ENCODE assay signal across 22 cellular contexts in genomic region chr7:150503155-150503554, GRCh38. TPM values are rescaled to one million over a fixed set of nuclear protein-coding genes. Genes with fewer than 3 reads are reported as not detected.
DNase-seq lines count a peak whose midpoint lies in the region; ATAC-seq lines count a peak whose summit lies in the region.
"Had no signal": no experiment of that assay in that cellular context is flagged by ENCODE, and none has a peak within 500 bp of the region (broad histone marks: within the 10 kb centered on the region; RNA-seq: fewer than 3 reads in every experiment).

No MANE protein-coding gene starts in this region.

- no peaks in the 10 kb centered on the region for H3K9me3 ChIP-seq in CD4-positive, CD25-positive, alpha-beta regulatory T cell (ENCODE audit: control insufficient read depth in 2 of 2, low read length in 2 of 2)
- H3K9me3 ChIP-seq: adrenal gland, neutrophil, vagina had no signal

- H3K4me3 Mint-ChIP-seq in activated CD4-positive, alpha-beta T cell treated with anti-CD3 and anti-CD28 coated beads, Interleukin-2, amount 10 ng/mL, durations not matched to agents 24 days and 14 days = peak overlapping the region; percentile 58
- H3K4me3 Mint-ChIP-seq in CD4-positive, CD25-positive, alpha-beta regulatory T cell = peak overlapping the region; percentile 64 to 74 (median 70)
- H3K4me3 Mint-ChIP-seq in activated CD8-positive, alpha-beta T cell treated with anti-CD3 and anti-CD28 coated beads, Interleukin-2, amount 10 ng/mL, durations not matched to agents 7 days and 5 days = peak overlapping the region; percentile 53
- H3K4me3 Mint-ChIP-seq in naive thymus-derived CD8-positive, alpha-beta T cell = peak overlapping the region; percentile 13 to 83 (median 76)
- H3K4me3 Mint-ChIP-seq: B cell had no signal

- H3K27me3 ChIP-seq in CD4-positive, CD25-positive, alpha-beta regulatory T cell (ENCODE audit: control insufficient read depth, insufficient read depth, low read length) = no peaks in the 10 kb centered on the region
- H3K27me3 ChIP-seq: adrenal gland, heart right ventricle, neutrophil, vagina had no signal

- POLR2A ChIA-PET in activated CD8-positive, alpha-beta T cell treated with anti-CD3 and anti-CD28 coated beads, Interleukin-2, amount 10 ng/mL, durations not matched to agents 7 days and 5 days (lab: Charles Lee) = interaction anchor here (0.8 to 5.2 kb wide), 6 partner anchors 9 to 52 kb away, joined by 3 to 82 read pairs (median 16); partner anchors contain the start of genes GIMAP7 and GIMAP8
- POLR2A ChIA-PET in naive thymus-derived CD8-positive, alpha-beta T cell (lab: Charles Lee) = interaction anchor here (0.6 to 8.3 kb wide), 14 partner anchors 8 to 253 kb away, joined by 3 to 153 read pairs (median 9); partner anchors contain the start of genes GIMAP4, GIMAP5, GIMAP7 and GIMAP8

- H3K27ac Mint-ChIP-seq in activated CD4-positive, alpha-beta T cell treated with anti-CD3 and anti-CD28 coated beads, Interleukin-2, amount 10 ng/mL, durations not matched to agents 24 days and 14 days = peak overlapping the region; percentile 93
- peak overlapping the region; percentile 77 to 99 (median 85) for H3K27ac Mint-ChIP-seq in CD4-positive, CD25-positive, alpha-beta regulatory T cell
- peak overlapping the region; percentile 95 for H3K27ac Mint-ChIP-seq in activated CD8-positive, alpha-beta T cell treated with anti-CD3 and anti-CD28 coated beads, Interleukin-2, amount 10 ng/mL, durations not matched to agents 7 days and 5 days
- peak overlapping the region; percentile 83 to 97 (median 92) for H3K27ac Mint-ChIP-seq in naive thymus-derived CD8-positive, alpha-beta T cell
- H3K27ac Mint-ChIP-seq: B cell had no signal

- H3K4me1 ChIP-seq in CD4-positive, CD25-positive, alpha-beta regulatory T cell (ENCODE audit: control insufficient read depth, insufficient read depth, low read length, poor library complexity, severe bottlenecking) = peaks cover 53% of the 10 kb centered on the region
- H3K4me1 ChIP-seq: adrenal gland, vagina had no signal

- H3K4me1 Mint-ChIP-seq in activated CD4-positive, alpha-beta T cell treated with anti-CD3 and anti-CD28 coated beads, Interleukin-2, amount 10 ng/mL, durations not matched to agents 24 days and 14 days = peaks cover 68% of the 10 kb centered on the region
- peaks cover 39 to 84% (median 53%) of the 10 kb centered on the region in 4 donors for H3K4me1 Mint-ChIP-seq in CD4-positive, CD25-positive, alpha-beta regulatory T cell
- peaks cover 82% of the 10 kb centered on the region for H3K4me1 Mint-ChIP-seq in activated CD8-positive, alpha-beta T cell treated with anti-CD3 and anti-CD28 coated beads, Interleukin-2, amount 10 ng/mL, durations not matched to agents 7 days and 5 days (ENCODE audit: low read depth)
- H3K4me1 Mint-ChIP-seq in naive thymus-derived CD8-positive, alpha-beta T cell = peaks cover 51 to 89% (median 86%) of the 10 kb centered on the region in 4 donors
- H3K4me1 Mint-ChIP-seq: B cell had no signal

- no peak for ATAC-seq in CD4-positive, CD25-positive, alpha-beta regulatory T cell (ENCODE audit: low read depth in 2 of 2)
- ATAC-seq in activated CD8-positive, alpha-beta T cell treated with anti-CD3 and anti-CD28 coated beads, Interleukin-2, amount 10 ng/mL, durations not matched to agents 7 days and 5 days = peak; percentile 7
- peak in 1 of 2 donors; percentile 9 for ATAC-seq in naive thymus-derived CD8-positive, alpha-beta T cell
- ATAC-seq in GM21423 (IDR thresholded peaks at IDR 0.05; ENCODE audit: unreplicated experiment) (no peak), HG02938 (IDR thresholded peaks at IDR 0.05; ENCODE audit: unreplicated experiment) (no peak)
- no peak for ATAC-seq in activated CD4-positive, CD25-positive, alpha-beta regulatory T cell treated with anti-CD3 and anti-CD28 coated beads, Interleukin-2, amount 50 U/mL, for 24 hours
- ATAC-seq: heart right ventricle had no signal

- intact Hi-C loops in activated CD4-positive, alpha-beta T cell treated with anti-CD3 and anti-CD28 coated beads, Interleukin-2, amount 10 ng/mL, durations not matched to agents 24 days and 14 days (cut with micrococcal nuclease) = no loop called here

- H3K4me3 ChIP-seq in CD4-positive, CD25-positive, alpha-beta regulatory T cell (ENCODE audit: low read depth, low read length) = peak overlapping the region; percentile 52
- H3K4me3 ChIP-seq: adrenal gland, coronary artery, heart right ventricle, left ventricle myocardium inferior, vagina had no signal

- peak; percentile 60 for DNase-seq in activated CD4-positive, alpha-beta T cell treated with anti-CD3 and anti-CD28 coated beads, Interleukin-2, amount 10 ng/mL, durations not matched to agents 24 days and 14 days
- no peak for DNase-seq in activated CD4-positive, alpha-beta T cell treated with anti-CD3 and anti-CD28 coated beads, Interleukin-2, amount 50 U/mL, for 1 hour
- DNase-seq in CD4-positive, CD25-positive, alpha-beta regulatory T cell = no peak
- DNase-seq in activated CD8-positive, alpha-beta T cell treated with anti-CD3 and anti-CD28 coated beads, Interleukin-2, amount 10 ng/mL, durations not matched to agents 7 days and 5 days = no peak
- DNase-seq in naive thymus-derived CD8-positive, alpha-beta T cell = no peak
- DNase-seq: activated CD4-positive, CD25-positive, alpha-beta regulatory T cell; activated CD8-positive, alpha-beta memory T cell treated with anti-CD3 and anti-CD28 coated beads, Interleukin-2, amount 50 U/mL, for 4 hours; adrenal gland; heart right ventricle; Karpas-422; left ventricle myocardium inferior; NCI-H1092; NCI-H2029; NCI-H345; OCI-M1 had no signal

- no peaks in the 10 kb centered on the region for H3K36me3 ChIP-seq in CD4-positive, CD25-positive, alpha-beta regulatory T cell (ENCODE audit: control insufficient read depth, insufficient read depth, low read length)
- H3K36me3 ChIP-seq: adrenal gland, heart right ventricle, left ventricle myocardium inferior, neutrophil, vagina had no signal

- CTCF ChIA-PET in activated CD8-positive, alpha-beta T cell treated with anti-CD3 and anti-CD28 coated beads, Interleukin-2, amount 10 ng/mL, durations not matched to agents 7 days and 5 days (lab: Charles Lee) = interaction anchor here (1.0 to 4.4 kb wide), 7 partner anchors 12 to 251 kb away, joined by 3 to 45 read pairs (median 12); partner anchors contain the start of genes GIMAP7 and GIMAP8

- peaks cover 35% of the 10 kb centered on the region for H3K36me3 Mint-ChIP-seq in activated CD4-positive, alpha-beta T cell treated with anti-CD3 and anti-CD28 coated beads, Interleukin-2, amount 10 ng/mL, durations not matched to agents 24 days and 14 days (ENCODE audit: low read depth)
- peaks cover 1% of the 10 kb centered on the region for H3K36me3 Mint-ChIP-seq in CD4-positive, CD25-positive, alpha-beta regulatory T cell
- peaks cover 45% of the 10 kb centered on the region for H3K36me3 Mint-ChIP-seq in activated CD8-positive, alpha-beta T cell treated with anti-CD3 and anti-CD28 coated beads, Interleukin-2, amount 10 ng/mL, durations not matched to agents 7 days and 5 days (ENCODE audit: low read depth)
- H3K36me3 Mint-ChIP-seq in naive thymus-derived CD8-positive, alpha-beta T cell = peaks cover 4 to 29% (median 13%) of the 10 kb centered on the region in 3 donors

- H3K27ac ChIP-seq in CD4-positive, CD25-positive, alpha-beta regulatory T cell (ENCODE audit: insufficient read depth, low read length, poor library complexity, severe bottlenecking) = peak overlapping the region; percentile 59
- H3K27ac ChIP-seq: adrenal gland, coronary artery, left ventricle myocardium inferior, neutrophil, vagina had no signal

- no peaks in the 10 kb centered on the region for H3K27me3 Mint-ChIP-seq in activated CD4-positive, alpha-beta T cell treated with anti-CD3 and anti-CD28 coated beads, Interleukin-2, amount 10 ng/mL, durations not matched to agents 24 days and 14 days
- peaks cover 6% of the 10 kb centered on the region for H3K27me3 Mint-ChIP-seq in CD4-positive, CD25-positive, alpha-beta regulatory T cell
- no peaks in the 10 kb centered on the region for H3K27me3 Mint-ChIP-seq in activated CD8-positive, alpha-beta T cell treated with anti-CD3 and anti-CD28 coated beads, Interleukin-2, amount 10 ng/mL, durations not matched to agents 7 days and 5 days (ENCODE audit: low read depth)
- H3K27me3 Mint-ChIP-seq in naive thymus-derived CD8-positive, alpha-beta T cell = no peaks in the 10 kb centered on the region

- peaks cover 19% of the 10 kb centered on the region for H3K9me3 Mint-ChIP-seq in activated CD4-positive, alpha-beta T cell treated with anti-CD3 and anti-CD28 coated beads, Interleukin-2, amount 10 ng/mL, durations not matched to agents 24 days and 14 days
- peaks cover 0 to 27% (median 5%) of the 10 kb centered on the region in 7 donors for H3K9me3 Mint-ChIP-seq in CD4-positive, CD25-positive, alpha-beta regulatory T cell
- H3K9me3 Mint-ChIP-seq in activated CD8-positive, alpha-beta T cell treated with anti-CD3 and anti-CD28 coated beads, Interleukin-2, amount 10 ng/mL, durations not matched to agents 7 days and 5 days (ENCODE audit: insufficient read depth) = peaks cover 21% of the 10 kb centered on the region
- H3K9me3 Mint-ChIP-seq in naive thymus-derived CD8-positive, alpha-beta T cell = peaks cover 4 to 36% (median 15%) of the 10 kb centered on the region in 9 donors

RNA-seq across cellular contexts. Expression of gene GIMAP7, which starts 11.5 kb away (rescaled TPM):
- total RNA-seq in activated CD4-positive, alpha-beta T cell treated with anti-CD3 and anti-CD28 coated beads, Interleukin-2, amount 10 ng/mL, durations not matched to agents 24 days and 14 days = 40.5 and 45.0 TPM in 2 replicates
- 64.2 TPM for total RNA-seq in CD4-positive, CD25-positive, alpha-beta regulatory T cell
- polyA plus RNA-seq in CD4-positive, CD25-positive, alpha-beta regulatory T cell = 1,000 to 10,000 TPM in 1 of 4 donors, 100 to 1,000 TPM in 3; 519 to 1,084 (median 836) TPM
- total RNA-seq in activated CD8-positive, alpha-beta T cell treated with anti-CD3 and anti-CD28 coated beads, Interleukin-2, amount 10 ng/mL, durations not matched to agents 7 days and 5 days = 100 to 1,000 TPM; 134 TPM
- 100 to 1,000 TPM; 367 to 369 TPM for total RNA-seq in naive thymus-derived CD8-positive, alpha-beta T cell
- 100 to 1,000 TPM; 451 to 821 (median 658) TPM for polyA plus RNA-seq in naive thymus-derived CD8-positive, alpha-beta T cell

RNA-seq across cellular contexts. Expression of gene GIMAP8, which starts 52.7 kb away (rescaled TPM):
- 7.9 and 8.5 TPM in 2 replicates for total RNA-seq in activated CD4-positive, alpha-beta T cell treated with anti-CD3 and anti-CD28 coated beads, Interleukin-2, amount 10 ng/mL, durations not matched to agents 24 days and 14 days
- 8.0 TPM for total RNA-seq in CD4-positive, CD25-positive, alpha-beta regulatory T cell
- polyA plus RNA-seq in CD4-positive, CD25-positive, alpha-beta regulatory T cell = 10 to 100 TPM; 11.3 to 30.8 (median 18.4) TPM
- total RNA-seq in activated CD8-positive, alpha-beta T cell treated with anti-CD3 and anti-CD28 coated beads, Interleukin-2, amount 10 ng/mL, durations not matched to agents 7 days and 5 days = 10 to 100 TPM; 21.5 to 22.3 TPM
- 10 to 100 TPM; 66.8 to 68.0 TPM for total RNA-seq in naive thymus-derived CD8-positive, alpha-beta T cell
- polyA plus RNA-seq in naive thymus-derived CD8-positive, alpha-beta T cell = 10 to 100 TPM; 18.9 to 38.9 (median 25.9) TPM
